ENCODE assay signal across 10 cellular contexts in the genomic region with DNA sequence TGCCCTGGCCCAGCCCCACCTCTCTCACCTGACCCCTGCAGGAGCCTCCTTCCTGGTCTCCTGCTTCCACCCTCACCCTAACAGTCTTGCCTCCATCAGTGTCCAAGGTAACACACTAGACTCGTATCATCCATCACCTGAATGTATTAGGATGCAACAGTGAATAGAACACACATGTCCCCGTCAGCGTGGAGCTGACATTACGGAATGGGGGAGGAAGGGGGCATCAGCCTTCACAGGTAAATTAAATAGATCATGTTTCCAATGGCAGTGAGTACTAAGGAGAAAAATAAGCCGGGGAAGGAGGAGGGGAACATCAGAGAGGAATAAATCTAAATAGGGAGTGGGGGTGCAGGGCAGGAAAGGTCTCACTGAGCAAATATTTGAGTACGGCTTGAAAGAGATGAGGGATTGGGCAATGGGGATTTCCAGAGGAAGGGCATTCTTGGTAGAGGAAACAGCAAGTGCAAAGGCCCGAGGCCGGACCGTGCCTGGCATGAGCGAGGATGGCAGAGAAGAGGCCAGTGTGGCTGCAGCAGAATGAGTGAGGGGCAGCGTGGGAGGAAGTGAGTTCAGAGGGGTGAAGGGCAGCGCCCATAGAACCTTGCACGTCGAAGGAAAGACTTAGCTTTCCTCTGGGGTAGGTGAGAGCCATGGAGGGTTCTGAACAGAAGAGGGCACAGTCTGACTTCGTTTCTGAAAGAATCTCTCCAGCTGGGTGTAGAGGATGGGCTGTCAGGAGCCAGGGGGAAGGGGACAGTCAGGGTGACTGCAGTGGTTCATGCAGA.
DNase-seq lines count a peak whose midpoint lies in the region; ATAC-seq and TF ChIP-seq lines count a peak whose summit lies in the region.
"Had no signal": no experiment of that assay in that cellular context is flagged by ENCODE, and none has a peak within 500 bp of the region (broad histone marks: within the 10 kb centered on the region; RNA-seq: fewer than 3 reads in every experiment).

No MANE protein-coding gene starts in this region.

- no peaks in the 10 kb centered on the region for H3K36me3 ChIP-seq in GM23338 (ENCODE audit: insufficient read depth)

- ATAC-seq in GM23338, result peak; percentile 50
- ATAC-seq in Right ventricle myocardium superior (ENCODE audit: poor library complexity), result peak; percentile 21

- no peaks in the 10 kb centered on the region for H3K36me3 Mint-ChIP-seq in GM23338 (ENCODE audit: low read depth)

- peak; percentile 13 to 62; a peak in 3 of 4 replicates for TF ChIP-seq CTCF in GM23338 (conservative IDR thresholded peaks at IDR 0.05; ENCODE audit: low read depth in 2 of 2)

- H2AFZ ChIP-seq in GM23338, result no peak overlapping the region

- H3K9me3 Mint-ChIP-seq in GM23338, result no peaks in the 10 kb centered on the region

- DNase-seq in GM23338 (ENCODE audit: low spot score) (no peak), SK-MEL-5 (ENCODE audit: low read depth, low spot score) (peak; percentile 51), Right ventricle myocardium superior (no peak), renal cortical epithelial cell (ENCODE audit: low read depth) (peak; percentile 62), SKM-1 (lab: John Stamatoyannopoulos, UW; ENCODE audit: unreplicated experiment) (no peak), germinal center (ENCODE audit: low spot score) (no peak), mesenteric fat pad (ENCODE audit: low spot score) (no peak), NCI-H1048 (lab: John Stamatoyannopoulos, UW) (no peak)
- DNase-seq: activated CD8-positive, alpha-beta memory T cell treated with anti-CD3 and anti-CD28 coated beads, Interleukin-2, amount 50 U/mL, for 48 hours; DMS79 treated with DMSO at 0.1 percent for 48 hours had no signal

- H3K4me3 Mint-ChIP-seq in GM23338, result no peak overlapping the region

- no peaks in the 10 kb centered on the region for H3K9me2 ChIP-seq in GM23338 (ENCODE audit: insufficient read depth)

- H4K20me1 ChIP-seq in GM23338 (replicated peaks; ENCODE audit: insufficient read depth), result no peaks in the 10 kb centered on the region

- in situ Hi-C loops in SK-MEL-5 (cut with HindIII; ENCODE audit: low pct_unique_long_range_greater_than_20kb, low sequenced_read_pairs), result no loop called here

- H3K27me3 Mint-ChIP-seq in GM23338 (ENCODE audit: insufficient read depth, low read depth, poor library complexity), result peaks cover 13% of the 10 kb centered on the region

- no peaks in the 10 kb centered on the region for H3K4me1 ChIP-seq in GM23338 (ENCODE audit: insufficient read depth)

- no peaks in the 10 kb centered on the region for H3K79me2 ChIP-seq in GM23338 (replicated peaks; ENCODE audit: insufficient read depth)

- H3K4me2 ChIP-seq in GM23338, result no peak overlapping the region

- no peak overlapping the region for H3K4me3 ChIP-seq in GM23338

- peaks cover 14% of the 10 kb centered on the region for H3K4me1 Mint-ChIP-seq in GM23338

- H3K27ac ChIP-seq in GM23338 (ENCODE audit: low read depth), result no peak overlapping the region

- intact Hi-C loops in Right ventricle myocardium superior (cut with DNase I), result loop anchor here (5.0 kb wide), 2 partner anchors 62 to 208 kb away; a partner anchor contains a TSS

- no peaks in the 10 kb centered on the region for H3F3A ChIP-seq in GM23338 (replicated peaks; ENCODE audit: low read depth)

- no peak overlapping the region for H3K27ac Mint-ChIP-seq in GM23338

- no peaks in the 10 kb centered on the region for H3K27me3 ChIP-seq in GM23338 (ENCODE audit: insufficient read depth)

TF ChIP-seq in GM23338, 12 proteins besides CTCF, POLR2A, EP300 and RAD21 (continues in another document):
- TF ChIP-seq, protein P1, sequence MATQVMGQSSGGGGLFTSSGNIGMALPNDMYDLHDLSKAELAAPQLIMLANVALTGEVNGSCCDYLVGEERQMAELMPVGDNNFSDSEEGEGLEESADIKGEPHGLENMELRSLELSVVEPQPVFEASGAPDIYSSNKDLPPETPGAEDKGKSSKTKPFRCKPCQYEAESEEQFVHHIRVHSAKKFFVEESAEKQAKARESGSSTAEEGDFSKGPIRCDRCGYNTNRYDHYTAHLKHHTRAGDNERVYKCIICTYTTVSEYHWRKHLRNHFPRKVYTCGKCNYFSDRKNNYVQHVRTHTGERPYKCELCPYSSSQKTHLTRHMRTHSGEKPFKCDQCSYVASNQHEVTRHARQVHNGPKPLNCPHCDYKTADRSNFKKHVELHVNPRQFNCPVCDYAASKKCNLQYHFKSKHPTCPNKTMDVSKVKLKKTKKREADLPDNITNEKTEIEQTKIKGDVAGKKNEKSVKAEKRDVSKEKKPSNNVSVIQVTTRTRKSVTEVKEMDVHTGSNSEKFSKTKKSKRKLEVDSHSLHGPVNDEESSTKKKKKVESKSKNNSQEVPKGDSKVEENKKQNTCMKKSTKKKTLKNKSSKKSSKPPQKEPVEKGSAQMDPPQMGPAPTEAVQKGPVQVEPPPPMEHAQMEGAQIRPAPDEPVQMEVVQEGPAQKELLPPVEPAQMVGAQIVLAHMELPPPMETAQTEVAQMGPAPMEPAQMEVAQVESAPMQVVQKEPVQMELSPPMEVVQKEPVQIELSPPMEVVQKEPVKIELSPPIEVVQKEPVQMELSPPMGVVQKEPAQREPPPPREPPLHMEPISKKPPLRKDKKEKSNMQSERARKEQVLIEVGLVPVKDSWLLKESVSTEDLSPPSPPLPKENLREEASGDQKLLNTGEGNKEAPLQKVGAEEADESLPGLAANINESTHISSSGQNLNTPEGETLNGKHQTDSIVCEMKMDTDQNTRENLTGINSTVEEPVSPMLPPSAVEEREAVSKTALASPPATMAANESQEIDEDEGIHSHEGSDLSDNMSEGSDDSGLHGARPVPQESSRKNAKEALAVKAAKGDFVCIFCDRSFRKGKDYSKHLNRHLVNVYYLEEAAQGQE (IDR thresholded peaks at IDR 0.05; ENCODE audit: unreplicated experiment), result no peak
- TF ChIP-seq NANOG (IDR thresholded peaks at IDR 0.05; ENCODE audit: borderline replicate concordance) (no peak), EZH2phosphoT487 (IDR thresholded peaks at IDR 0.05; ENCODE audit: unreplicated experiment) (no peak), ZNF114 (CRISPR knock-in tag; IDR thresholded peaks at IDR 0.05) (no peak), JUNB (IDR thresholded peaks at IDR 0.05; ENCODE audit: unreplicated experiment) (no peak), ZNF331 (CRISPR knock-in tag; IDR thresholded peaks at IDR 0.05; ENCODE audit: low read depth) (no peak), STAT1 (IDR thresholded peaks at IDR 0.05; ENCODE audit: unreplicated experiment) (no peak), EZH2 (IDR thresholded peaks at IDR 0.05; ENCODE audit: low read depth, unreplicated experiment) (no peak)
- TF ChIP-seq, protein P2, sequence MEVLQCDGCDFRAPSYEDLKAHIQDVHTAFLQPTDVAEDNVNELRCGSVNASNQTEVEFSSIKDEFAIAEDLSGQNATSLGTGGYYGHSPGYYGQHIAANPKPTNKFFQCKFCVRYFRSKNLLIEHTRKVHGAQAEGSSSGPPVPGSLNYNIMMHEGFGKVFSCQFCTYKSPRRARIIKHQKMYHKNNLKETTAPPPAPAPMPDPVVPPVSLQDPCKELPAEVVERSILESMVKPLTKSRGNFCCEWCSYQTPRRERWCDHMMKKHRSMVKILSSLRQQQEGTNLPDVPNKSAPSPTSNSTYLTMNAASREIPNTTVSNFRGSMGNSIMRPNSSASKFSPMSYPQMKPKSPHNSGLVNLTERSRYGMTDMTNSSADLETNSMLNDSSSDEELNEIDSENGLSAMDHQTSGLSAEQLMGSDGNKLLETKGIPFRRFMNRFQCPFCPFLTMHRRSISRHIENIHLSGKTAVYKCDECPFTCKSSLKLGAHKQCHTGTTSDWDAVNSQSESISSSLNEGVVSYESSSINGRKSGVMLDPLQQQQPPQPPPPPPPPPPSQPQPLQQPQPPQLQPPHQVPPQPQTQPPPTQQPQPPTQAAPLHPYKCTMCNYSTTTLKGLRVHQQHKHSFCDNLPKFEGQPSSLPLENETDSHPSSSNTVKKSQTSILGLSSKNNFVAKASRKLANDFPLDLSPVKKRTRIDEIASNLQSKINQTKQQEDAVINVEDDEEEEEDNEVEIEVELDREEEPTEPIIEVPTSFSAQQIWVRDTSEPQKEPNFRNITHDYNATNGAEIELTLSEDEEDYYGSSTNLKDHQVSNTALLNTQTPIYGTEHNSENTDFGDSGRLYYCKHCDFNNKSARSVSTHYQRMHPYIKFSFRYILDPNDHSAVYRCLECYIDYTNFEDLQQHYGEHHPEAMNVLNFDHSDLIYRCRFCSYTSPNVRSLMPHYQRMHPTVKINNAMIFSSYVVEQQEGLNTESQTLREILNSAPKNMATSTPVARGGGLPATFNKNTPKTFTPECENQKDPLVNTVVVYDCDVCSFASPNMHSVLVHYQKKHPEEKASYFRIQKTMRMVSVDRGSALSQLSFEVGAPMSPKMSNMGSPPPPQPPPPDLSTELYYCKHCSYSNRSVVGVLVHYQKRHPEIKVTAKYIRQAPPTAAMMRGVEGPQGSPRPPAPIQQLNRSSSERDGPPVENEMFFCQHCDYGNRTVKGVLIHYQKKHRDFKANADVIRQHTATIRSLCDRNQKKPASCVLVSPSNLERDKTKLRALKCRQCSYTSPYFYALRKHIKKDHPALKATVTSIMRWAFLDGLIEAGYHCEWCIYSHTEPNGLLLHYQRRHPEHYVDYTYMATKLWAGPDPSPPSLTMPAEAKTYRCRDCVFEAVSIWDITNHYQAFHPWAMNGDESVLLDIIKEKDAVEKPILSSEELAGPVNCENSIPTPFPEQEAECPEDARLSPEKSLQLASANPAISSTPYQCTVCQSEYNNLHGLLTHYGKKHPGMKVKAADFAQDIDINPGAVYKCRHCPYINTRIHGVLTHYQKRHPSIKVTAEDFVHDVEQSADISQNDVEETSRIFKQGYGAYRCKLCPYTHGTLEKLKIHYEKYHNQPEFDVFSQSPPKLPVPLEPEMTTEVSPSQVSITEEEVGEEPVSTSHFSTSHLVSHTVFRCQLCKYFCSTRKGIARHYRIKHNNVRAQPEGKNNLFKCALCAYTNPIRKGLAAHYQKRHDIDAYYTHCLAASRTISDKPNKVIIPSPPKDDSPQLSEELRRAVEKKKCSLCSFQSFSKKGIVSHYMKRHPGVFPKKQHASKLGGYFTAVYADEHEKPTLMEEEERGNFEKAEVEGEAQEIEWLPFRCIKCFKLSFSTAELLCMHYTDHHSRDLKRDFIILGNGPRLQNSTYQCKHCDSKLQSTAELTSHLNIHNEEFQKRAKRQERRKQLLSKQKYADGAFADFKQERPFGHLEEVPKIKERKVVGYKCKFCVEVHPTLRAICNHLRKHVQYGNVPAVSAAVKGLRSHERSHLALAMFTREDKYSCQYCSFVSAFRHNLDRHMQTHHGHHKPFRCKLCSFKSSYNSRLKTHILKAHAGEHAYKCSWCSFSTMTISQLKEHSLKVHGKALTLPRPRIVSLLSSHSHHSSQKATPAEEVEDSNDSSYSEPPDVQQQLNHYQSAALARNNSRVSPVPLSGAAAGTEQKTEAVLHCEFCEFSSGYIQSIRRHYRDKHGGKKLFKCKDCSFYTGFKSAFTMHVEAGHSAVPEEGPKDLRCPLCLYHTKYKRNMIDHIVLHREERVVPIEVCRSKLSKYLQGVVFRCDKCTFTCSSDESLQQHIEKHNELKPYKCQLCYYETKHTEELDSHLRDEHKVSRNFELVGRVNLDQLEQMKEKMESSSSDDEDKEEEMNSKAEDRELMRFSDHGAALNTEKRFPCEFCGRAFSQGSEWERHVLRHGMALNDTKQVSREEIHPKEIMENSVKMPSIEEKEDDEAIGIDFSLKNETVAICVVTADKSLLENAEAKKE (CRISPR knock-in tag; IDR thresholded peaks at IDR 0.05), result no peak

Comparison
In these comparisons a context has a peak if more than half of its experiments do, and no peak if none do; other contexts are left out.
1. DNase-seq: peak in SK-MEL-5 (single experiment) and renal cortical epithelial cell (single experiment); none in GM23338 (single experiment), Right ventricle myocardium superior (single experiment), SKM-1 (single experiment), germinal center (single experiment), mesenteric fat pad (single experiment) and NCI-H1048 (single experiment).